29 cellular contexts compared by ENCODE assay signal in genomic region chr11:20197881-20198280, GRCh38. TPM values are rescaled to one million over a fixed set of nuclear protein-coding genes. Genes with fewer than 3 reads are reported as not detected.
DNase-seq lines count a peak whose midpoint lies in the region; ATAC-seq, FAIRE-seq and TF ChIP-seq lines count a peak whose summit lies in the region.
"Had no signal": no experiment of that assay in that cellular context is flagged by ENCODE, and none has a peak within 500 bp of the region (broad histone marks: within the 10 kb centered on the region; RNA-seq: fewer than 3 reads in every experiment).

No MANE protein-coding gene starts in this region.

- no peak overlapping the region for H2AFZ ChIP-seq in GM12878 (ENCODE audit: control insufficient read depth, low read depth, low read length)

- ATAC-seq in activated CD4-positive, alpha-beta T cell treated with anti-CD3 and anti-CD28 coated beads for 36 hours: peak; percentile 26
- peak; percentile 72 for ATAC-seq in GM21717 (IDR thresholded peaks at IDR 0.05; ENCODE audit: unreplicated experiment)
- peak; percentile 80 for ATAC-seq in HG03469 (IDR thresholded peaks at IDR 0.05; ENCODE audit: unreplicated experiment)
- ATAC-seq in GM12878: peak; percentile 96
- ATAC-seq: CD8-positive, alpha-beta T cell; effector memory CD8-positive, alpha-beta T cell; gastroesophageal sphincter; sciatic nerve had no signal

- H3K36me3 ChIP-seq in GM12878 (ENCODE audit: control insufficient read depth in 2 of 2, insufficient read depth in 2 of 2, low read length in 1 of 2): no peaks in the 10 kb centered on the region
- H3K36me3 ChIP-seq: adrenal gland, esophagus squamous epithelium, gastroesophageal sphincter had no signal

- in situ Hi-C loops in GM12878 (cut with MboI): no loop called here

- H3K27ac ChIP-seq in GM12878 (ENCODE audit: control insufficient read depth, insufficient read depth): no peak overlapping the region
- H3K27ac ChIP-seq: adrenal gland, esophagus squamous epithelium, gastroesophageal sphincter, HL-60 had no signal

- CTCF ChIA-PET in activated CD4-positive, alpha-beta T cell treated with anti-CD3 and anti-CD28 coated beads for 36 hours (lab: Charles Lee): no interaction called here
- CTCF ChIA-PET in GM12878 (lab: Yijun Ruan, JAX): no interaction called here

- BruUV-seq in GM12878 (replicated peaks; lab: Mats Ljungman, UMichigan): no TSS peak

- DNase-seq in activated CD4-positive, alpha-beta T cell treated with anti-CD3 and anti-CD28 coated beads for 36 hours: no peak
- DNase-seq in activated CD4-positive, alpha-beta T cell treated with anti-CD3 and anti-CD28 coated beads for 1 hour: no peak
- DNase-seq in GM12878 (ENCODE audit: low read depth, low spot score): peak; percentile 40
- no peak for DNase-seq in T-helper 2 cell treated with Interferon-gamma antibody and Interleukin-4, amounts not matched to agents 5 μg/mL and 100 μg/mL, for 36 hours (ENCODE audit: low spot score)
- DNase-seq in NCI-H1092 treated with DMSO at 0.1 percent for 48 hours (lab: John Stamatoyannopoulos, UW): no peak
- no peak for DNase-seq in NCI-H526 treated with DMSO at 0.1 percent for 48 hours (lab: John Stamatoyannopoulos, UW)
- DNase-seq: 8988T; activated CD4-positive, alpha-beta T cell treated with anti-CD3 and anti-CD28 coated beads, Interleukin-2, amount 50 U/mL, for 4 hours; activated naive CD4-positive, alpha-beta T cell; adrenal gland; AML-193; CD8-positive, alpha-beta T cell; effector memory CD8-positive, alpha-beta T cell; esophagus squamous epithelium; GDM1; hypothalamus; NCI-H524; posterior cingulate gyrus; T-helper 9 cell had no signal

- RAD21 ChIA-PET in GM12878 (lab: Charles Lee; ENCODE audit: unreplicated experiment): no interaction called here

- SMC1A ChIA-PET in GM12878 (lab: Charles Lee; ENCODE audit: uncharacterized antibody, unreplicated experiment): no interaction called here

- no peak for TF ChIP-seq CTCF in GM12878 (IDR thresholded peaks at IDR 0.05 in 2 of 3, conservative IDR thresholded peaks at IDR 0.05 in 1 of 3; ENCODE audit: control insufficient read depth in 2 of 3, extremely low read depth in 1 of 3, insufficient read depth in 1 of 3, low read depth in 3 of 3, low read length in 3 of 3)

- no peak overlapping the region for H3K4me3 Mint-ChIP-seq in activated CD4-positive, alpha-beta T cell treated with anti-CD3 and anti-CD28 coated beads for 36 hours
- H3K4me3 Mint-ChIP-seq in T-helper 2 cell treated with Interferon-gamma antibody and Interleukin-4, amounts not matched to agents 5 μg/mL and 100 μg/mL, for 36 hours: no peak overlapping the region
- H3K4me3 Mint-ChIP-seq: CD8-positive, alpha-beta T cell; effector memory CD8-positive, alpha-beta T cell; neural crest cell; type B pancreatic cell had no signal

- H3K27ac Mint-ChIP-seq in activated CD4-positive, alpha-beta T cell treated with anti-CD3 and anti-CD28 coated beads for 36 hours: no peak overlapping the region
- H3K27ac Mint-ChIP-seq in T-helper 2 cell treated with Interferon-gamma antibody and Interleukin-4, amounts not matched to agents 5 μg/mL and 100 μg/mL, for 36 hours: no peak overlapping the region
- H3K27ac Mint-ChIP-seq: CD8-positive, alpha-beta T cell; effector memory CD8-positive, alpha-beta T cell; type B pancreatic cell had no signal

- TF ChIP-seq EP300 in GM12878 (IDR thresholded peaks at IDR 0.05; ENCODE audit: borderline replicate concordance in 1 of 2, control insufficient read depth in 1 of 2, low read depth in 2 of 2, low read length in 2 of 2): peak; percentile 22 to 73; a peak in 2 of 4 replicates

- no peaks in the 10 kb centered on the region for H3K9me3 Mint-ChIP-seq in activated CD4-positive, alpha-beta T cell treated with anti-CD3 and anti-CD28 coated beads for 36 hours (ENCODE audit: low read depth)
- no peaks in the 10 kb centered on the region for H3K9me3 Mint-ChIP-seq in T-helper 2 cell treated with Interferon-gamma antibody and Interleukin-4, amounts not matched to agents 5 μg/mL and 100 μg/mL, for 36 hours
- H3K9me3 Mint-ChIP-seq: CD8-positive, alpha-beta T cell; effector memory CD8-positive, alpha-beta T cell; neural crest cell; type B pancreatic cell had no signal

- no peaks in the 10 kb centered on the region for H3K27me3 ChIP-seq in GM12878 (replicated peaks in 1 of 2; ENCODE audit: control insufficient read depth in 2 of 2, insufficient read depth in 2 of 2, low read length in 1 of 2)
- H3K27me3 ChIP-seq: adrenal gland had no signal

- H3K9me3 ChIP-seq in GM12878 (replicated peaks; ENCODE audit: control insufficient read depth, insufficient read depth, low read length): no peaks in the 10 kb centered on the region
- H3K9me3 ChIP-seq: adrenal gland, esophagus squamous epithelium, gastroesophageal sphincter had no signal

- WGBS in GM12878 (ENCODE audit: insufficient coverage, insufficient replicate concordance, low lambda C conversion rate, missing lambda C conversion rate): 0% methylated on average over 2 of the region's 2 CpGs

- H3K36me3 Mint-ChIP-seq in activated CD4-positive, alpha-beta T cell treated with anti-CD3 and anti-CD28 coated beads for 36 hours (ENCODE audit: low read depth): no peaks in the 10 kb centered on the region
- H3K36me3 Mint-ChIP-seq in T-helper 2 cell treated with Interferon-gamma antibody and Interleukin-4, amounts not matched to agents 5 μg/mL and 100 μg/mL, for 36 hours (ENCODE audit: low read depth): no peaks in the 10 kb centered on the region
- H3K36me3 Mint-ChIP-seq: CD8-positive, alpha-beta T cell; type B pancreatic cell had no signal

- POLR2A ChIA-PET in activated CD4-positive, alpha-beta T cell treated with anti-CD3 and anti-CD28 coated beads for 36 hours (lab: Charles Lee): no interaction called here
- POLR2A ChIA-PET in GM12878 (lab: Charles Lee): no interaction called here

- intact Hi-C loops in activated CD4-positive, alpha-beta T cell treated with anti-CD3 and anti-CD28 coated beads for 36 hours (cut with DNase I, micrococcal nuclease): no loop called here
- intact Hi-C loops in GM12878 (cut with micrococcal nuclease; ENCODE audit: unreplicated experiment): loop anchor here (10.0 kb wide), 1 partner anchor 63 kb away; no protein-coding TSS in a partner anchor

- no peaks in the 10 kb centered on the region; the same call in 1 of the 2 replicates for H3K4me1 ChIP-seq in GM12878 (ENCODE audit: control insufficient read depth, insufficient read depth, low read length)
- H3K4me1 ChIP-seq: adrenal gland, esophagus squamous epithelium, gastroesophageal sphincter had no signal

- no peaks in the 10 kb centered on the region for H4K20me1 ChIP-seq in GM12878 (ENCODE audit: control insufficient read depth, insufficient read depth)

- H3K27me3 Mint-ChIP-seq in activated CD4-positive, alpha-beta T cell treated with anti-CD3 and anti-CD28 coated beads for 36 hours: peaks cover 27% of the 10 kb centered on the region
- H3K27me3 Mint-ChIP-seq in T-helper 2 cell treated with Interferon-gamma antibody and Interleukin-4, amounts not matched to agents 5 μg/mL and 100 μg/mL, for 36 hours (ENCODE audit: low read depth): peaks cover 34% of the 10 kb centered on the region

- FAIRE-seq in GM12878 (lab: Jason Lieb, UNC): peak; percentile 13
- FAIRE-seq: colon, islet of Langerhans had no signal

- no peak overlapping the region for H3K4me2 ChIP-seq in GM12878 (ENCODE audit: control insufficient read depth, insufficient read depth)

- H3K4me3 ChIP-seq in GM12878: no peak overlapping the region
- H3K4me3 ChIP-seq: adrenal gland, esophagus squamous epithelium, gastroesophageal sphincter, lung had no signal

- H3K79me2 ChIP-seq in GM12878 (ENCODE audit: control insufficient read depth, insufficient read depth, low read length): no peaks in the 10 kb centered on the region

- no peak for TF ChIP-seq POLR2A in GM12878 (IDR thresholded peaks at IDR 0.05; ENCODE audit: low read depth, low read length)

- TF ChIP-seq RAD21 in GM12878 (IDR thresholded peaks at IDR 0.05; ENCODE audit: insufficient read depth, low read depth, low read length): no peak

- H3K9ac ChIP-seq in GM12878 (ENCODE audit: control insufficient read depth, insufficient read depth, low read length): no peak overlapping the region

- H3K4me1 Mint-ChIP-seq in activated CD4-positive, alpha-beta T cell treated with anti-CD3 and anti-CD28 coated beads for 36 hours: peaks cover 7% of the 10 kb centered on the region
- peaks cover 2% of the 10 kb centered on the region for H3K4me1 Mint-ChIP-seq in T-helper 2 cell treated with Interferon-gamma antibody and Interleukin-4, amounts not matched to agents 5 μg/mL and 100 μg/mL, for 36 hours (ENCODE audit: low read depth)

TF ChIP-seq in GM12878, 131 proteins besides CTCF, POLR2A, EP300 and RAD21 (continues in another document):
- TF ChIP-seq STAT3 (IDR thresholded peaks at IDR 0.05; ENCODE audit: low read depth, low read length) (no peak), IRF3 (IDR thresholded peaks at IDR 0.05) (no peak), JUNB (IDR thresholded peaks at IDR 0.05) (peak; percentile 66), RFX5 (IDR thresholded peaks at IDR 0.05; ENCODE audit: low read depth, low read length) (no peak)

RNA-seq across cellular contexts. Expression of gene DBX1, which starts 37.6 kb away (rescaled TPM):
- total RNA-seq in activated CD4-positive, alpha-beta T cell treated with anti-CD3 and anti-CD28 coated beads for 36 hours: not detected
- not detected in 2 replicates for total RNA-seq in GM12878 (2013; cell fraction: nucleolus; rRNA removed)
- total RNA-seq in GM12878 (2014; rRNA removed) (not detected in 2 replicates), GM12878 (2014; rRNA removed; fragmentation: Illumina TruSeq; extraction: Trizol) (not detected in 2 replicates), GM12878 (2021) (not detected in 2 replicates)
- polyA plus RNA-seq in GM12878 (2011; ENCODE audit: low read depth): not detected
- polyA plus RNA-seq in GM12878 (2011; rRNA removed) (not detected in 2 replicates), GM12878 (2014; fragmentation: Illumina TruSeq; extraction: Trizol) (not detected in 2 replicates), GM12878 (2014; fragmentation: Nextera tagmentation; extraction: Ambion mirVana) (not detected), GM12878 (2014; rRNA removed) (not detected in 2 replicates), GM12878 (2016; fragmentation: Nextera tagmentation; extraction: Ambion mirVana) (not detected)
- not detected in 2 replicates for polyA plus RNA-seq in GM12878 (2011; cell fraction: cytosol; rRNA removed)
- not detected in 2 replicates for polyA plus RNA-seq in GM12878 (2011; cell fraction: nucleus; rRNA removed)
- not detected in 2 replicates for polyA plus RNA-seq in GM12878 (2012)
- polyA minus RNA-seq in GM12878 (2011; rRNA and poly(A)+ RNA removed): not detected in 2 replicates
- not detected in 2 replicates for polyA minus RNA-seq in GM12878 (2011; cell fraction: cytosol; rRNA and poly(A)+ RNA removed)
- not detected in 2 replicates for polyA minus RNA-seq in GM12878 (2011; cell fraction: nucleus; rRNA and poly(A)+ RNA removed)
- total RNA-seq: adrenal gland; CD8-positive, alpha-beta T cell; esophagus squamous epithelium; gastroesophageal sphincter; lung; sciatic nerve had no signal
- polyA plus RNA-seq: adrenal gland, lung had no signal

Comparison
In these comparisons a context has a peak if more than half of its experiments do, and no peak if none do; other contexts are left out.
1. ATAC-seq: peak in every context shown above with its lines; median percentile 96 in GM12878; 80 in HG03469; 72 in GM21717; 26 in activated CD4-positive, alpha-beta T cell treated with anti-CD3 and anti-CD28 coated beads for 36 hours.